ENCODE assay signal across 16 cellular contexts in genomic region chr19:44871809-44872208, GRCh38.
"Had no signal": no experiment of that assay in that cellular context is flagged by ENCODE, and none has a peak within 500 bp of the region (broad histone marks: within the 10 kb centered on the region; RNA-seq: fewer than 3 reads in every experiment).

No MANE protein-coding gene starts in this region.

- H3K27ac Mint-ChIP-seq: naive thymus-derived CD8-positive, alpha-beta T cell had no signal

- H3K4me3 ChIP-seq: hepatocyte, mucosa of descending colon, sigmoid colon, stomach, uterus had no signal

- H3K4me1 Mint-ChIP-seq: neural crest cell had no signal

- H3K4me1 ChIP-seq: foreskin keratinocyte, sigmoid colon, uterus had no signal

- H3K36me3 ChIP-seq: uterus had no signal

- H3K27ac ChIP-seq: foreskin keratinocyte, hepatocyte, stomach, uterus had no signal

- H3K36me3 Mint-ChIP-seq: naive thymus-derived CD8-positive, alpha-beta T cell had no signal

- H3K9me3 ChIP-seq: mucosa of descending colon, sigmoid colon, stomach, uterus had no signal

- ATAC-seq: foreskin keratinocyte; left colon; mucosa of descending colon; naive thymus-derived CD8-positive, alpha-beta T cell had no signal

- DNase-seq: erythroblast; foreskin keratinocyte; head of caudate nucleus; left colon; mammary epithelial cell; mucosa of descending colon; naive thymus-derived CD8-positive, alpha-beta T cell; sigmoid colon; small intestine; stimulated activated CD4-positive, alpha-beta T cell treated with anti-CD3 and anti-CD28 coated beads, Interleukin-12 subunit alpha, Interleukin-12 subunit beta, amount 100 ng/mL, for 4 hours; stimulated activated naive CD4-positive, alpha-beta T cell; stomach; trophoblast cell; uterus had no signal

- H3K4me3 Mint-ChIP-seq: naive thymus-derived CD8-positive, alpha-beta T cell; neural crest cell had no signal

- H3K9me3 Mint-ChIP-seq: naive thymus-derived CD8-positive, alpha-beta T cell; neural crest cell had no signal

- H3K27me3 ChIP-seq: foreskin keratinocyte, hepatocyte, sigmoid colon, stomach, uterus had no signal
